8 cellular contexts compared by ENCODE assay signal in the genomic region with DNA sequence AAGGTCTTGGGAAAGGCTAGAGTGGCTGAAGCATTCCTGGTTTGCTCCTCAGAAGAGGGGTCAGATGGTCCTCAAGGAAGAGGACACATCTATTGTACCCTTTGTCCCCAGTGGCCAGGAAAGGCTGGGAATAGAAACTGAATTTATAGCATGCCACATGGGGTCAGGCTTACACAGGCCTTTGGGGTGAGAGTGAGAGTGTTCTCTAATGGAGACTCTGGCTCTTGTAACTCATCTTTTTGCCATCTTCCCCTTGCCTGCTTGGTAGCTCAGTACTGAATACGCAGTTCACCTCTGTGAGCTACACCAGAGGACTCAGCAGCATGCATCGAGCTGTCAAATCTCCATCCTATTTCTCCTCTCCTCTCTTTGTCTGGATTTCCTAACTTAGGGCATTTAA.
DNase-seq lines count a peak whose midpoint lies in the region; ATAC-seq, FAIRE-seq and TF ChIP-seq lines count a peak whose summit lies in the region.
"Had no signal": no experiment of that assay in that cellular context is flagged by ENCODE, and none has a peak within 500 bp of the region (broad histone marks: within the 10 kb centered on the region; RNA-seq: fewer than 3 reads in every experiment).

No MANE protein-coding gene starts in this region.

- peak; percentile 32 for DNase-seq in GM10248 (ENCODE audit: extremely low spot score)
- peak; percentile 50 for DNase-seq in M059J (ENCODE audit: low read depth)
- DNase-seq in astrocyte (ENCODE audit: low read depth): peak; percentile 8
- peak in 1 of 9 donors; percentile 11 for DNase-seq in naive thymus-derived CD4-positive, alpha-beta T cell
- DNase-seq in stimulated activated CD4-positive, alpha-beta T cell treated with anti-CD3 and anti-CD28 coated beads, Interleukin-15, amount 100 ng/mL, for 24 hours: no peak
- DNase-seq in testis: no peak

- peaks cover 3% of the 10 kb centered on the region for H3K9me3 Mint-ChIP-seq in astrocyte (ENCODE audit: unreplicated experiment)
- H3K9me3 Mint-ChIP-seq in naive thymus-derived CD4-positive, alpha-beta T cell: no peaks in the 10 kb centered on the region
- H3K9me3 Mint-ChIP-seq: T-helper 1 cell treated with Interleukin-12 subunit alpha and Interleukin-12 subunit beta and Interleukin-4 antibody, amounts not matched to agents 30 μg/mL and 1 μg/mL, for 36 hours had no signal

- peaks cover 59% of the 10 kb centered on the region for H3K27me3 Mint-ChIP-seq in astrocyte (ENCODE audit: low read depth, unreplicated experiment)
- peaks cover 0 to 17% (median 8%) of the 10 kb centered on the region in 5 donors for H3K27me3 Mint-ChIP-seq in naive thymus-derived CD4-positive, alpha-beta T cell

- H3K4me2 ChIP-seq in astrocyte (ENCODE audit: low read length): no peak overlapping the region

- no peak overlapping the region for H3K4me3 Mint-ChIP-seq in astrocyte (ENCODE audit: unreplicated experiment)
- no peak overlapping the region for H3K4me3 Mint-ChIP-seq in naive thymus-derived CD4-positive, alpha-beta T cell
- H3K4me3 Mint-ChIP-seq: T-helper 1 cell treated with Interleukin-12 subunit alpha and Interleukin-12 subunit beta and Interleukin-4 antibody, amounts not matched to agents 30 μg/mL and 1 μg/mL, for 36 hours had no signal

- intact Hi-C loops in naive thymus-derived CD4-positive, alpha-beta T cell (cut with micrococcal nuclease): loop anchor here in 1 of 2 donors (1.0 kb wide), 1 partner anchor 321 kb away; no protein-coding TSS in a partner anchor
- intact Hi-C loops in testis (cut with DNase I; ENCODE audit: low total_unique reads): no loop called here

- POLR2A ChIA-PET in GM10248 (lab: Yijun Ruan, JAX): no interaction called here
- POLR2A ChIA-PET in naive thymus-derived CD4-positive, alpha-beta T cell (lab: Charles Lee): interaction anchor here (0.8 to 1.0 kb wide), 2 partner anchors 14 kb away, joined by 3 to 4 read pairs; no protein-coding TSS in a partner anchor

- 97 to 98% methylated on average over 2 of the region's 2 CpGs for WGBS in testis, 2 donors

- no peak overlapping the region for H3K27ac ChIP-seq in astrocyte (ENCODE audit: low read depth, low read length)
- H3K27ac ChIP-seq in naive thymus-derived CD4-positive, alpha-beta T cell (ENCODE audit: low read depth, low read length): no peak overlapping the region
- no peak overlapping the region for H3K27ac ChIP-seq in testis

- H3K36me3 ChIP-seq in astrocyte (ENCODE audit: insufficient read depth, low read length): no peaks in the 10 kb centered on the region
- no peaks in the 10 kb centered on the region for H3K36me3 ChIP-seq in naive thymus-derived CD4-positive, alpha-beta T cell (ENCODE audit: control insufficient read depth in 2 of 3, insufficient read depth in 3 of 3, low read length in 3 of 3)
- H3K36me3 ChIP-seq in testis (ENCODE audit: low read depth, missing control alignments): no peaks in the 10 kb centered on the region

- H3K4me3 ChIP-seq in astrocyte (ENCODE audit: insufficient read depth, low read depth, low read length) (no peak overlapping the region), testis (no peak overlapping the region)
- H3K4me3 ChIP-seq in naive thymus-derived CD4-positive, alpha-beta T cell (ENCODE audit: low read length): no peak overlapping the region

- H3K9ac ChIP-seq in astrocyte (ENCODE audit: low read length): no peak overlapping the region

- H3K36me3 Mint-ChIP-seq in astrocyte (ENCODE audit: low read depth, unreplicated experiment): no peaks in the 10 kb centered on the region
- no peaks in the 10 kb centered on the region for H3K36me3 Mint-ChIP-seq in naive thymus-derived CD4-positive, alpha-beta T cell

- no peak overlapping the region for H3K27ac Mint-ChIP-seq in astrocyte (ENCODE audit: unreplicated experiment)
- H3K27ac Mint-ChIP-seq in naive thymus-derived CD4-positive, alpha-beta T cell: no peak overlapping the region
- H3K27ac Mint-ChIP-seq: T-helper 1 cell treated with Interleukin-12 subunit alpha and Interleukin-12 subunit beta and Interleukin-4 antibody, amounts not matched to agents 30 μg/mL and 1 μg/mL, for 36 hours had no signal

- CTCF ChIA-PET in GM10248 (lab: Yijun Ruan, JAX): interaction anchor here (1.2 to 1.9 kb wide), 5 partner anchors 9 to 322 kb away, joined by 3 to 9 read pairs (median 4); no protein-coding TSS in a partner anchor
- CTCF ChIA-PET in naive thymus-derived CD4-positive, alpha-beta T cell (lab: Charles Lee): interaction anchor here (0.8 to 4.9 kb wide), 4 partner anchors 16 to 320 kb away, joined by 3 to 18 read pairs (median 3); no protein-coding TSS in a partner anchor

- FAIRE-seq in astrocyte (lab: Jason Lieb, UNC): no peak

- peaks cover 3% of the 10 kb centered on the region for H3K4me1 Mint-ChIP-seq in astrocyte (ENCODE audit: low read depth, unreplicated experiment)
- peaks cover 0 to 11% (median 4%) of the 10 kb centered on the region in 7 donors for H3K4me1 Mint-ChIP-seq in naive thymus-derived CD4-positive, alpha-beta T cell

- no peak overlapping the region for H2AFZ ChIP-seq in astrocyte (ENCODE audit: low read depth, low read length)

- H3K4me1 ChIP-seq in astrocyte (ENCODE audit: insufficient read depth, low read length) (peaks cover 5% of the 10 kb centered on the region), testis (no peaks in the 10 kb centered on the region)
- peaks cover 0 to 7% of the 10 kb centered on the region in 2 donors for H3K4me1 ChIP-seq in naive thymus-derived CD4-positive, alpha-beta T cell (ENCODE audit: control insufficient read depth in 2 of 2, insufficient read depth in 2 of 2, low read length in 2 of 2)

- no peaks in the 10 kb centered on the region for H4K20me1 ChIP-seq in astrocyte (ENCODE audit: insufficient read depth, low read length)

- TF ChIP-seq CTCF in GM10248 (IDR thresholded peaks at IDR 0.05; ENCODE audit: control extremely low read depth, extremely low read depth, low read depth, missing control alignments) (peak; percentile 34), astrocyte (IDR thresholded peaks at IDR 0.05; ENCODE audit: insufficient read depth, low read depth, low read length) (peak; percentile 12), testis (IDR thresholded peaks at IDR 0.05) (no peak)

- H3K79me2 ChIP-seq in astrocyte (ENCODE audit: insufficient read depth, low read length): no peaks in the 10 kb centered on the region

- H3K9me3 ChIP-seq in astrocyte (ENCODE audit: insufficient read depth, low read depth, low read length): no peaks in the 10 kb centered on the region
- no peaks in the 10 kb centered on the region for H3K9me3 ChIP-seq in naive thymus-derived CD4-positive, alpha-beta T cell (ENCODE audit: control insufficient read depth in 2 of 3, low read length in 3 of 3)
- no peaks in the 10 kb centered on the region for H3K9me3 ChIP-seq in testis

- TF ChIP-seq POLR2A in testis (IDR thresholded peaks at IDR 0.05): no peak

- H3K27me3 ChIP-seq in astrocyte (ENCODE audit: insufficient read depth, low read length) (no peaks in the 10 kb centered on the region), testis (no peaks in the 10 kb centered on the region)
- no peaks in the 10 kb centered on the region for H3K27me3 ChIP-seq in naive thymus-derived CD4-positive, alpha-beta T cell (ENCODE audit: control insufficient read depth in 2 of 2, insufficient read depth in 2 of 2, low read length in 2 of 2)

- ATAC-seq in naive thymus-derived CD4-positive, alpha-beta T cell: peak; percentile 22
- ATAC-seq in HG03097 (IDR thresholded peaks at IDR 0.05; ENCODE audit: low FRiP score, unreplicated experiment): no peak

Comparison
In these comparisons a context has a peak if more than half of its experiments do, and no peak if none do; other contexts are left out.
1. DNase-seq: peak in GM10248 (single experiment), M059J (single experiment) and astrocyte (single experiment); none in stimulated activated CD4-positive, alpha-beta T cell treated with anti-CD3 and anti-CD28 coated beads, Interleukin-15, amount 100 ng/mL, for 24 hours (single experiment) and testis (single experiment).
2. CTCF ChIP-seq: peak in GM10248 (single experiment) and astrocyte (single experiment); none in testis (0 of 3).